10 cellular contexts compared by ENCODE assay signal in genomic region chr17:40557531-40558299, GRCh38. TPM values are rescaled to one million over a fixed set of nuclear protein-coding genes. Genes with fewer than 3 reads are reported as not detected.
DNase-seq lines count a peak whose midpoint lies in the region; ATAC-seq and TF ChIP-seq lines count a peak whose summit lies in the region.
"Had no signal": no experiment of that assay in that cellular context is flagged by ENCODE, and none has a peak within 500 bp of the region (broad histone marks: within the 10 kb centered on the region; RNA-seq: fewer than 3 reads in every experiment).

No MANE protein-coding gene starts in this region.

- H3K27ac ChIP-seq in right lobe of liver (no peak overlapping the region), testis (peak overlapping the region; percentile 25 to 71), gastroesophageal sphincter (peak overlapping the region in 2 of 4 donors; percentile 64 to 70)
- H3K27ac ChIP-seq: 22Rv1 had no signal

- H3K27me3 Mint-ChIP-seq in T-helper 1 cell treated with Interleukin-12 subunit alpha and Interleukin-12 subunit beta and Interleukin-4 antibody, amounts not matched to agents 30 μg/mL and 1 μg/mL, for 36 hours (ENCODE audit: low read depth): no peaks in the 10 kb centered on the region
- no peaks in the 10 kb centered on the region for H3K27me3 Mint-ChIP-seq in activated naive CD8-positive, alpha-beta T cell

- H3K4me3 Mint-ChIP-seq in T-helper 1 cell treated with Interleukin-12 subunit alpha and Interleukin-12 subunit beta and Interleukin-4 antibody, amounts not matched to agents 30 μg/mL and 1 μg/mL, for 36 hours: no peak overlapping the region
- peak overlapping the region; percentile 90 for H3K4me3 Mint-ChIP-seq in activated naive CD8-positive, alpha-beta T cell

- peaks cover 86% of the 10 kb centered on the region for H3K36me3 Mint-ChIP-seq in T-helper 1 cell treated with Interleukin-12 subunit alpha and Interleukin-12 subunit beta and Interleukin-4 antibody, amounts not matched to agents 30 μg/mL and 1 μg/mL, for 36 hours (ENCODE audit: low read depth)
- peaks cover 30% of the 10 kb centered on the region for H3K36me3 Mint-ChIP-seq in activated naive CD8-positive, alpha-beta T cell

- TF ChIP-seq POLR2A in right lobe of liver (IDR thresholded peaks at IDR 0.05) (no peak), testis (IDR thresholded peaks at IDR 0.05) (no peak), gastroesophageal sphincter (IDR thresholded peaks at IDR 0.05) (no peak)

- H3K9me3 Mint-ChIP-seq in T-helper 1 cell treated with Interleukin-12 subunit alpha and Interleukin-12 subunit beta and Interleukin-4 antibody, amounts not matched to agents 30 μg/mL and 1 μg/mL, for 36 hours: no peaks in the 10 kb centered on the region
- no peaks in the 10 kb centered on the region for H3K9me3 Mint-ChIP-seq in activated naive CD8-positive, alpha-beta T cell (ENCODE audit: low read depth)

- WGBS in right lobe of liver (ENCODE audit: insufficient coverage, low coverage, low lambda C conversion rate, missing lambda C conversion rate): 80% methylated on average over 1 of the region's 6 CpGs
- WGBS in testis, 2 donors: 67 to 71% methylated on average over 4 to 6 of the region's 6 CpGs
- WGBS in gastroesophageal sphincter (ENCODE audit: low coverage in 1 of 2), 2 donors: 38 to 61% methylated on average over 3 to 6 of the region's 6 CpGs

- TF ChIP-seq CTCF in right lobe of liver (IDR thresholded peaks at IDR 0.05) (no peak), testis (IDR thresholded peaks at IDR 0.05) (no peak), gastroesophageal sphincter (IDR thresholded peaks at IDR 0.05) (no peak)

- peaks cover 79% of the 10 kb centered on the region for H3K4me1 Mint-ChIP-seq in T-helper 1 cell treated with Interleukin-12 subunit alpha and Interleukin-12 subunit beta and Interleukin-4 antibody, amounts not matched to agents 30 μg/mL and 1 μg/mL, for 36 hours (ENCODE audit: low read depth)
- peaks cover 90% of the 10 kb centered on the region for H3K4me1 Mint-ChIP-seq in activated naive CD8-positive, alpha-beta T cell (ENCODE audit: low read depth)

- no peaks in the 10 kb centered on the region for H3K27me3 ChIP-seq in right lobe of liver
- no peaks in the 10 kb centered on the region for H3K27me3 ChIP-seq in testis
- no peaks in the 10 kb centered on the region for H3K27me3 ChIP-seq in gastroesophageal sphincter
- H3K27me3 ChIP-seq: adrenal gland had no signal

- H3K4me1 ChIP-seq in right lobe of liver (peaks cover 0 to 16% (median 5%) of the 10 kb centered on the region in 4 donors), testis (peaks cover 64% of the 10 kb centered on the region), gastroesophageal sphincter (peaks cover 0 to 71% (median 20%) of the 10 kb centered on the region in 3 donors)

- DNase-seq in T-helper 1 cell (no peak), right lobe of liver (peak in 2 of 3 donors; percentile 35 to 39), testis (no peak), DMS114 treated with DMSO at 0.1 percent for 48 hours (lab: John Stamatoyannopoulos, UW; ENCODE audit: unreplicated experiment) (no peak)

- ATAC-seq in right lobe of liver (no peak), gastroesophageal sphincter (no peak), HG02938 (IDR thresholded peaks at IDR 0.05; ENCODE audit: unreplicated experiment) (no peak)

- H3K27ac Mint-ChIP-seq in T-helper 1 cell treated with Interleukin-12 subunit alpha and Interleukin-12 subunit beta and Interleukin-4 antibody, amounts not matched to agents 30 μg/mL and 1 μg/mL, for 36 hours: peak overlapping the region; percentile 71
- H3K27ac Mint-ChIP-seq in activated naive CD8-positive, alpha-beta T cell: peak overlapping the region; percentile 97

- H3K9me3 ChIP-seq in right lobe of liver (no peaks in the 10 kb centered on the region), testis (no peaks in the 10 kb centered on the region), gastroesophageal sphincter (no peaks in the 10 kb centered on the region)
- H3K9me3 ChIP-seq: adrenal gland had no signal

- intact Hi-C loops in right lobe of liver (cut with DNase I) (no loop called here), testis (cut with DNase I; ENCODE audit: low total_unique reads) (loop anchor here (5.0 kb wide), 1 partner anchor 115 kb away; the partner anchor contains the start of gene IGFBP4)

- no peak overlapping the region for H3K4me3 ChIP-seq in right lobe of liver
- H3K4me3 ChIP-seq in testis: no peak overlapping the region
- H3K4me3 ChIP-seq in gastroesophageal sphincter: no peak overlapping the region

- TF ChIP-seq EP300 in gastroesophageal sphincter (IDR thresholded peaks at IDR 0.05): no peak

- no peaks in the 10 kb centered on the region for H3K36me3 ChIP-seq in right lobe of liver
- H3K36me3 ChIP-seq in testis (ENCODE audit: low read depth, missing control alignments): no peaks in the 10 kb centered on the region
- no peaks in the 10 kb centered on the region for H3K36me3 ChIP-seq in gastroesophageal sphincter
- H3K36me3 ChIP-seq: adrenal gland had no signal

RNA-seq across cellular contexts. Expression of gene CCR7, which starts 7.6 kb away (rescaled TPM):
- total RNA-seq in right lobe of liver (under 1 TPM in 4 of 6 experiments, not detected in 2; 0.12 to 0.58 (median 0.28) TPM), testis (1 to 10 TPM in 1 of 2 donors, under 1 TPM in 1; 0.87 to 1.3 TPM), gastroesophageal sphincter (1 to 10 TPM in 1 of 4 donors, under 1 TPM in 2, not detected in 1; 0.15 to 2.2 (median 0.35) TPM)
- polyA plus RNA-seq in testis (ENCODE audit: insufficient read depth, low read depth, low replicate concordance): 1.5 TPM

RNA-seq across cellular contexts. Expression of gene TNS4, which starts 56.3 kb away (rescaled TPM):
- total RNA-seq in right lobe of liver (not detected), testis (under 1 TPM; 0.12 to 0.16 TPM), gastroesophageal sphincter (1 to 10 TPM in 1 of 4 donors, not detected in 3; 2.2 TPM)
- polyA plus RNA-seq in testis (ENCODE audit: insufficient read depth, low read depth, low replicate concordance): 0.09 TPM

Comparison
In these comparisons a context has a peak if more than half of its experiments do, and no peak if none do; other contexts are left out.
1. DNase-seq: peak in right lobe of liver (2 of 3); none in T-helper 1 cell (0 of 5), testis (single experiment) and DMS114 treated with DMSO at 0.1 percent for 48 hours (single experiment).
2. H3K27ac ChIP-seq: peak in testis (2 of 2); none in right lobe of liver (0 of 3).